In genomic region chr3:197041875-197042488, GRCh38 we compare ENCODE assay signal across 17 cellular contexts.
"Had no signal": no experiment of that assay in that cellular context is flagged by ENCODE, and none has a peak within 500 bp of the region (broad histone marks: within the 10 kb centered on the region; RNA-seq: fewer than 3 reads in every experiment).

No MANE protein-coding gene starts in this region.

- H3K27ac ChIP-seq: coronary artery, esophagus squamous epithelium, foreskin keratinocyte, ovary, tibial artery had no signal

- H3K4me3 ChIP-seq: coronary artery, esophagus squamous epithelium, ovary, tibial artery had no signal

- H3K27me3 Mint-ChIP-seq: memory B cell; stimulated activated memory B cell treated with anti-CD40 and anti-IgM and Interleukin-4, amounts not matched to agents 10 μg/mL and 1 μg/mL and 100 μg/mL, for 72 hours; T-cell had no signal

- H3K4me1 ChIP-seq: esophagus squamous epithelium, tibial artery had no signal

- H3K27ac Mint-ChIP-seq: memory B cell; stimulated activated memory B cell treated with anti-CD40 and anti-IgM and Interleukin-4, amounts not matched to agents 10 μg/mL and 1 μg/mL and 100 μg/mL, for 72 hours; T-cell had no signal

- H3K4me2 ChIP-seq: SK-N-SH had no signal

- H3K4me3 Mint-ChIP-seq: activated naive CD4-positive, alpha-beta T cell treated with anti-CD3 and anti-CD28 coated beads for 36 hours; memory B cell; neural crest cell; stimulated activated memory B cell treated with anti-CD40 and anti-IgM and Interleukin-4, amounts not matched to agents 10 μg/mL and 1 μg/mL and 100 μg/mL, for 72 hours; T-cell had no signal

- H3K9me2 ChIP-seq: SK-N-SH had no signal

- DNase-seq: activated CD4-positive, CD25-positive, alpha-beta regulatory T cell treated with anti-CD3 and anti-CD28 coated beads, Interleukin-2, amount 50 U/mL, for 72 hours; activated naive CD4-positive, alpha-beta T cell treated with anti-CD3 and anti-CD28 coated beads for 36 hours; activated T-cell treated with anti-CD3 and anti-CD28 coated beads for 4 hours; caudate nucleus; effector CD4-positive, alpha-beta T cell; esophagus squamous epithelium; foreskin keratinocyte; ovary; SK-N-SH; stimulated activated CD4-positive, alpha-beta T cell treated with anti-CD3 and anti-CD28 coated beads, Interleukin-2, amount 100 ng/mL, for 48 hours; T-cell; T-helper 9 cell; tibial artery had no signal

- ATAC-seq: foreskin keratinocyte; stimulated activated memory B cell treated with anti-CD40 and anti-IgM and Interleukin-4, amounts not matched to agents 10 μg/mL and 1 μg/mL and 100 μg/mL, for 72 hours; T-cell had no signal

- H3K4me1 Mint-ChIP-seq: memory B cell, neural crest cell, T-cell had no signal

- H3K36me3 ChIP-seq: ovary had no signal

- H3K27me3 ChIP-seq: esophagus squamous epithelium, foreskin keratinocyte, ovary, tibial artery had no signal

- H3K9me3 Mint-ChIP-seq: activated naive CD4-positive, alpha-beta T cell treated with anti-CD3 and anti-CD28 coated beads for 36 hours; memory B cell; neural crest cell; stimulated activated memory B cell treated with anti-CD40 and anti-IgM and Interleukin-4, amounts not matched to agents 10 μg/mL and 1 μg/mL and 100 μg/mL, for 72 hours; T-cell had no signal
